Comparison of ENCODE assay signal across 9 cellular contexts in the genomic region with DNA sequence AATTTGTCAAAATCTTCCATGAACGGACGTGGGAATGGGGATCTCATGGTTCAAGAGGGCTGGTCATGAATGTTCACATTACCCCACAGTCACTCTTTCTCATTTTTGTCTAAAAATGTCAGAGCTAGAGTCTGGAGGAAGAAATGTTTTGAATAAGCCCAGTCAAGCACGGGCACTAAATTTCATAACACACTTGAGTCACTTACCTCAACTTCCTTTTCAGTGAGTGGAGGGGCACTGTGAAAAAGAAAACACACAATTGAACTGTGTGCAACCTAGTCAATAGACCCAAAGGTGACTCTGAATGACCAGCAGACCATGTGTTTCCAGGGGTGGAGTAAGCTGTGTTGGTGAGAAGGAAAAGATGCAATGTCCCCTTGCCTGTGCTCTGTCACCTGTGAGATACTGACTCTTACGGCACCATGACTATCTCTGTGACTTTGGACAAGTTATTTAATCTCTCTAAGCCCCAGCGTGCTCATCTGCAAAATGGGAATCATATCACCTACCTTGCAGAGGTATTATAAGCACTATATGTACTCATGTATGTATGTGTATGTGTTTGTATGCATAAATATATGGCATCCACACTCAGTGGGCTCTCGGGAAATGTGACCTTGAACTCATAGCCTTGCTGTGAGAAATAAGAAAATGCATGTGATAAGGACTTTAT. TPM values are rescaled to one million over a fixed set of nuclear protein-coding genes. Genes with fewer than 3 reads are reported as not detected.
DNase-seq lines count a peak whose midpoint lies in the region; ATAC-seq, FAIRE-seq and TF ChIP-seq lines count a peak whose summit lies in the region.
"Had no signal": no experiment of that assay in that cellular context is flagged by ENCODE, and none has a peak within 500 bp of the region (broad histone marks: within the 10 kb centered on the region; RNA-seq: fewer than 3 reads in every experiment).

No MANE protein-coding gene starts in this region.

- peaks cover 63 to 100% (median 100%) of the 10 kb centered on the region in 10 experiments for H3K4me1 ChIP-seq in BLaER1 treated with 17β-estradiol and CSF1 and Interleukin-3, amounts not matched to agents 10 nM and 100 nM
- H3K4me1 ChIP-seq in liver (ENCODE audit: control insufficient read depth in 4 of 4, insufficient read depth in 4 of 4, low read length in 3 of 4): peaks cover 0 to 4% (median 1%) of the 10 kb centered on the region in 4 donors

- H3K9me3 Mint-ChIP-seq in activated naive CD8-positive, alpha-beta T cell treated with anti-CD3 and anti-CD28 coated beads for 36 hours: no peaks in the 10 kb centered on the region

- H3K4me3 Mint-ChIP-seq in activated naive CD8-positive, alpha-beta T cell treated with anti-CD3 and anti-CD28 coated beads for 36 hours: no peak overlapping the region
- H3K4me3 Mint-ChIP-seq: activated naive CD8-positive, alpha-beta T cell had no signal

- H3K27ac Mint-ChIP-seq in activated naive CD8-positive, alpha-beta T cell treated with anti-CD3 and anti-CD28 coated beads for 36 hours: peak overlapping the region; percentile 60
- H3K27ac Mint-ChIP-seq: activated naive CD8-positive, alpha-beta T cell had no signal

- peak overlapping the region; percentile 57 to 98 (median 95); a peak in 21 of 22 replicates for H3K27ac ChIP-seq in BLaER1 treated with 17β-estradiol and CSF1 and Interleukin-3, amounts not matched to agents 10 nM and 100 nM
- peak overlapping the region; percentile 68 for H3K27ac ChIP-seq in liver (ENCODE audit: low read depth in 1 of 2, low read length in 2 of 2)

- H3K36me3 Mint-ChIP-seq in activated naive CD8-positive, alpha-beta T cell treated with anti-CD3 and anti-CD28 coated beads for 36 hours: no peaks in the 10 kb centered on the region

- H3K4me1 Mint-ChIP-seq in activated naive CD8-positive, alpha-beta T cell treated with anti-CD3 and anti-CD28 coated beads for 36 hours: peaks cover 3% of the 10 kb centered on the region

- H3K27me3 ChIP-seq in BLaER1 treated with 17β-estradiol and CSF1 and Interleukin-3, amounts not matched to agents 10 nM and 100 nM: no peaks in the 10 kb centered on the region
- no peaks in the 10 kb centered on the region for H3K27me3 ChIP-seq in liver (ENCODE audit: control insufficient read depth in 4 of 4, insufficient read depth in 4 of 4, low read length in 3 of 4)

- H4K20me1 ChIP-seq in BLaER1 treated with 17β-estradiol and CSF1 and Interleukin-3, amounts not matched to agents 10 nM and 100 nM: no peaks in the 10 kb centered on the region

- peaks cover 10% of the 10 kb centered on the region for H3K27me3 Mint-ChIP-seq in activated naive CD8-positive, alpha-beta T cell treated with anti-CD3 and anti-CD28 coated beads for 36 hours

- no peak for DNase-seq in activated naive CD8-positive, alpha-beta T cell treated with anti-CD3 and anti-CD28 coated beads for 36 hours
- DNase-seq in stimulated activated CD4-positive, alpha-beta T cell treated with anti-CD3 and anti-CD28 coated beads, Interleukin-12 subunit alpha, Interleukin-12 subunit beta, amount 100 ng/mL, for 4 hours: no peak
- no peak for DNase-seq in NCI-H2171 treated with DMSO at 0.1 percent for 48 hours (lab: John Stamatoyannopoulos, UW)
- DNase-seq in urothelium cell line (ENCODE audit: low spot score): no peak
- DNase-seq in NCI-H187 treated with DMSO at 0.1 percent for 48 hours (lab: John Stamatoyannopoulos, UW): no peak

- H3K4me3 ChIP-seq in BLaER1 treated with 17β-estradiol and CSF1 and Interleukin-3, amounts not matched to agents 10 nM and 100 nM: peak overlapping the region in 9 of 10 experiments; percentile 20 to 64 (median 48); a peak in 16 of 20 replicates
- no peak overlapping the region for H3K4me3 ChIP-seq in liver (ENCODE audit: low read depth in 1 of 3, low read length in 3 of 3)

- H3K4me2 ChIP-seq in BLaER1 treated with 17β-estradiol and CSF1 and Interleukin-3, amounts not matched to agents 10 nM and 100 nM: peak overlapping the region; percentile 66 to 98 (median 91)

- no peak for FAIRE-seq in urothelium cell line (lab: Jason Lieb, UNC)

- H3K36me3 ChIP-seq in BLaER1 treated with 17β-estradiol and CSF1 and Interleukin-3, amounts not matched to agents 10 nM and 100 nM: peaks cover 0 to 12% (median 0%) of the 10 kb centered on the region in 11 experiments; a peak in 2 of 22 replicates
- no peaks in the 10 kb centered on the region for H3K36me3 ChIP-seq in liver (ENCODE audit: control insufficient read depth in 4 of 4, insufficient read depth in 3 of 4, low read depth in 1 of 4, low read length in 3 of 4)

- TF ChIP-seq CTCF in liver (IDR thresholded peaks at IDR 0.05; ENCODE audit: low read depth, low read length, missing input control): no peak

- TF ChIP-seq RAD21 in liver (IDR thresholded peaks at IDR 0.05): no peak

- peak overlapping the region; percentile 69 to 86 (median 82); a peak in 21 of 22 replicates for H3K9ac ChIP-seq in BLaER1 treated with 17β-estradiol and CSF1 and Interleukin-3, amounts not matched to agents 10 nM and 100 nM
- no peak overlapping the region for H3K9ac ChIP-seq in liver (ENCODE audit: low read depth in 1 of 2, low read length in 2 of 2)

- peak; percentile 32 for ATAC-seq in HG02798 (IDR thresholded peaks at IDR 0.05; ENCODE audit: poor library complexity, unreplicated experiment)

- H3K9me3 ChIP-seq in BLaER1 treated with 17β-estradiol and CSF1 and Interleukin-3, amounts not matched to agents 10 nM and 100 nM (replicated peaks in 1 of 11): peaks cover 0 to 10% (median 5%) of the 10 kb centered on the region in 11 experiments; a peak in 7 of 22 replicates
- no peaks in the 10 kb centered on the region for H3K9me3 ChIP-seq in liver (ENCODE audit: control insufficient read depth in 4 of 4, low read length in 3 of 4)

- 71% methylated on average over 6 of the region's 6 CpGs for WGBS in liver

TF ChIP-seq in liver, 16 proteins besides CTCF, POLR2A, EP300 and RAD21:
- no peak for TF ChIP-seq YY1 (IDR thresholded peaks at IDR 0.05)
- TF ChIP-seq, protein P1, sequence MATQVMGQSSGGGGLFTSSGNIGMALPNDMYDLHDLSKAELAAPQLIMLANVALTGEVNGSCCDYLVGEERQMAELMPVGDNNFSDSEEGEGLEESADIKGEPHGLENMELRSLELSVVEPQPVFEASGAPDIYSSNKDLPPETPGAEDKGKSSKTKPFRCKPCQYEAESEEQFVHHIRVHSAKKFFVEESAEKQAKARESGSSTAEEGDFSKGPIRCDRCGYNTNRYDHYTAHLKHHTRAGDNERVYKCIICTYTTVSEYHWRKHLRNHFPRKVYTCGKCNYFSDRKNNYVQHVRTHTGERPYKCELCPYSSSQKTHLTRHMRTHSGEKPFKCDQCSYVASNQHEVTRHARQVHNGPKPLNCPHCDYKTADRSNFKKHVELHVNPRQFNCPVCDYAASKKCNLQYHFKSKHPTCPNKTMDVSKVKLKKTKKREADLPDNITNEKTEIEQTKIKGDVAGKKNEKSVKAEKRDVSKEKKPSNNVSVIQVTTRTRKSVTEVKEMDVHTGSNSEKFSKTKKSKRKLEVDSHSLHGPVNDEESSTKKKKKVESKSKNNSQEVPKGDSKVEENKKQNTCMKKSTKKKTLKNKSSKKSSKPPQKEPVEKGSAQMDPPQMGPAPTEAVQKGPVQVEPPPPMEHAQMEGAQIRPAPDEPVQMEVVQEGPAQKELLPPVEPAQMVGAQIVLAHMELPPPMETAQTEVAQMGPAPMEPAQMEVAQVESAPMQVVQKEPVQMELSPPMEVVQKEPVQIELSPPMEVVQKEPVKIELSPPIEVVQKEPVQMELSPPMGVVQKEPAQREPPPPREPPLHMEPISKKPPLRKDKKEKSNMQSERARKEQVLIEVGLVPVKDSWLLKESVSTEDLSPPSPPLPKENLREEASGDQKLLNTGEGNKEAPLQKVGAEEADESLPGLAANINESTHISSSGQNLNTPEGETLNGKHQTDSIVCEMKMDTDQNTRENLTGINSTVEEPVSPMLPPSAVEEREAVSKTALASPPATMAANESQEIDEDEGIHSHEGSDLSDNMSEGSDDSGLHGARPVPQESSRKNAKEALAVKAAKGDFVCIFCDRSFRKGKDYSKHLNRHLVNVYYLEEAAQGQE (IDR thresholded peaks at IDR 0.05): no peak

RNA-seq across cellular contexts. Expression of a gene that starts 38.2 kb away (rescaled TPM):
- total RNA-seq in activated naive CD8-positive, alpha-beta T cell treated with anti-CD3 and anti-CD28 coated beads for 36 hours: not detected
- total RNA-seq in liver: 10 to 100 TPM; 22.6 to 34.1 TPM
- polyA plus RNA-seq in liver: 10 to 100 TPM; 11.3 to 46.7 TPM

Comparison
In these comparisons a context has a peak if more than half of its experiments do, and no peak if none do; other contexts are left out.
1. H3K4me3 ChIP-seq: peak in BLaER1 treated with 17β-estradiol and CSF1 and Interleukin-3, amounts not matched to agents 10 nM and 100 nM (9 of 10); none in liver (0 of 3).
2. H3K9ac ChIP-seq: peak in BLaER1 treated with 17β-estradiol and CSF1 and Interleukin-3, amounts not matched to agents 10 nM and 100 nM (11 of 11); none in liver (0 of 2).
3. RNA of a gene that starts 38.2 kb away (total RNA-seq): 22.6 to 34.1 TPM in liver; not detected in activated naive CD8-positive, alpha-beta T cell treated with anti-CD3 and anti-CD28 coated beads for 36 hours; every median in the first group is over 10 times any median in the second.